ENCODE assay signal across 22 cellular contexts in genomic region chr14:31993521-31993941, GRCh38.
DNase-seq lines count a peak whose midpoint lies in the region; ATAC-seq, FAIRE-seq and TF ChIP-seq lines count a peak whose summit lies in the region.
"Had no signal": no experiment of that assay in that cellular context is flagged by ENCODE, and none has a peak within 500 bp of the region (broad histone marks: within the 10 kb centered on the region; RNA-seq: fewer than 3 reads in every experiment).

No MANE protein-coding gene starts in this region.

- peak overlapping the region in 1 of 2 donors; percentile 21 for H3K27ac ChIP-seq in small intestine (ENCODE audit: low read depth in 1 of 2, low read length in 1 of 2)
- H3K27ac ChIP-seq in osteoblast (ENCODE audit: low read depth, low read length), result no peak overlapping the region
- H3K27ac ChIP-seq: HL-60, left lung, ovary, spleen, thoracic aorta had no signal

- H3K9me3 ChIP-seq in small intestine (ENCODE audit: control insufficient read depth, low read depth) (no peaks in the 10 kb centered on the region), osteoblast (ENCODE audit: low read depth, low read length) (no peaks in the 10 kb centered on the region)
- H3K9me3 ChIP-seq: adrenal gland, BE2C, left lung, ovary, spleen, thoracic aorta had no signal

- H3K79me2 ChIP-seq in osteoblast (ENCODE audit: insufficient read depth, low read length), result no peaks in the 10 kb centered on the region

- peak; percentile 50 for DNase-seq in RCC 7860 (ENCODE audit: low spot score)
- peak; percentile 56 for DNase-seq in fibroblast of villous mesenchyme (ENCODE audit: low read depth)
- DNase-seq in left lobe of liver (ENCODE audit: low spot score), result no peak
- DNase-seq in small intestine, result peak; percentile 58
- no peak for DNase-seq in activated T-cell treated with anti-CD3 and anti-CD28 coated beads, Interleukin-2, amount 50 U/mL, for 1 hour
- no peak for DNase-seq in posterior cingulate gyrus
- DNase-seq in MV-4-11 (lab: John Stamatoyannopoulos, UW), result no peak
- no peak for DNase-seq in osteoblast (ENCODE audit: insufficient read length, low spot score, missing footprints)
- DNase-seq: activated effector memory CD4-positive, alpha-beta T cell treated with Interleukin-2 at 50 U/mL for 16 hours; adrenal gland; BE2C; H7; KG1; left lung; NCI-H1105 treated with DMSO at 0.1 percent for 48 hours; NCI-H774; OCI-M1; ovary; spleen had no signal

- intact Hi-C loops in posterior cingulate gyrus (cut with DNase I), result no loop called here

- FAIRE-seq in RCC 7860 (lab: Jason Lieb, UNC) (peak; percentile 2), small intestine (lab: Jason Lieb, UNC) (no peak)

- H3K4me2 ChIP-seq in osteoblast (ENCODE audit: insufficient read depth, low read length), result no peak overlapping the region

- H3K36me3 ChIP-seq in small intestine (ENCODE audit: control insufficient read depth in 2 of 2, insufficient read depth in 2 of 2, low read length in 2 of 2) (no peaks in the 10 kb centered on the region), osteoblast (ENCODE audit: insufficient read depth, low read length) (no peaks in the 10 kb centered on the region)
- H3K36me3 ChIP-seq: adrenal gland, BE2C, left lung, ovary, spleen, thoracic aorta had no signal

- H4K20me1 ChIP-seq in osteoblast (ENCODE audit: insufficient read depth, low read length), result no peaks in the 10 kb centered on the region

- no peak overlapping the region for H3K4me3 ChIP-seq in fibroblast of villous mesenchyme (ENCODE audit: low read depth, low read length)
- H3K4me3 ChIP-seq in small intestine (ENCODE audit: low read depth in 1 of 2, low read length in 2 of 2), result no peak overlapping the region
- H3K4me3 ChIP-seq in osteoblast (ENCODE audit: insufficient read depth, low read length), result no peak overlapping the region
- H3K4me3 ChIP-seq: adrenal gland, left lung, ovary, spleen, thoracic aorta had no signal

- H3K27me3 ChIP-seq in small intestine (ENCODE audit: control insufficient read depth in 2 of 2, insufficient read depth in 2 of 2, low read length in 2 of 2) (no peaks in the 10 kb centered on the region), osteoblast (ENCODE audit: insufficient read depth, low read length) (no peaks in the 10 kb centered on the region)
- H3K27me3 ChIP-seq: adrenal gland, BE2C, left lung, ovary, spleen had no signal

- peaks cover 2 to 6% of the 10 kb centered on the region in 2 donors for H3K4me1 ChIP-seq in small intestine (ENCODE audit: control insufficient read depth in 2 of 2, insufficient read depth in 1 of 2, low read depth in 1 of 2, low read length in 1 of 2)
- H3K4me1 ChIP-seq in osteoblast (ENCODE audit: insufficient read depth, low read length), result peaks cover 46% of the 10 kb centered on the region
- H3K4me1 ChIP-seq: left lung had no signal

- 57 to 84% (median 67%) methylated on average over 3 of the region's 3 CpGs for WGBS in small intestine, 3 donors

- no peak overlapping the region for H2AFZ ChIP-seq in osteoblast (ENCODE audit: low read length)

- TF ChIP-seq CTCF in fibroblast of villous mesenchyme (IDR thresholded peaks at IDR 0.05; ENCODE audit: insufficient read depth, low read depth, low read length) (no peak), osteoblast (IDR thresholded peaks at IDR 0.05; ENCODE audit: extremely low read depth, low read depth, low read length) (no peak)

- peak; percentile 95 for ATAC-seq in left lobe of liver
- ATAC-seq: activated CD4-positive, CD25-positive, alpha-beta regulatory T cell treated with anti-CD3 and anti-CD28 coated beads, Interleukin-2, amount 50 U/mL, for 24 hours; left lung had no signal

Comparison
In these comparisons a context has a peak if more than half of its experiments do, and no peak if none do; other contexts are left out.
1. DNase-seq: peak in RCC 7860 (single experiment), fibroblast of villous mesenchyme (single experiment) and small intestine (single experiment); none in left lobe of liver (single experiment), activated T-cell treated with anti-CD3 and anti-CD28 coated beads, Interleukin-2, amount 50 U/mL, for 1 hour (single experiment), posterior cingulate gyrus (0 of 10), MV-4-11 (single experiment) and osteoblast (single experiment).